2 cellular contexts compared by ENCODE assay signal in the genomic region with DNA sequence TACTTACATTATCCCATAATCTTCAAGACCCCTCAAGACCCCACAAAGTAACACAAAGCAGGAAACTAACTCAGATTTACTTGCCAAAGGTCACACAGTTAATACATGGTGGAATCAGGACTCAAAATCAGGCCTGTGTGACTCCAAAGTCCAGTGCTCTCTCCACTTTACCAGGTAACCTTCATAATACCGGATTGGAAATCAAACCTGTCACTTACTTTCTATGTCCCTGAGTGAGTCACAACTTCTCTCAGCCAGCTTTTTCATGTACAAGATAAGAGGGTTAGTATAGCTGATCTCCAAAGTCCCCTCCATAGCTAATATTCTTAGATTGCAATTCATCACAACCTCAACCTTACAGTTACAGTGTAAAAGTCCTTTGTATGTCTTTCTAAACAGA.
A peak's percentile ranks its signal among the peaks of the same experiment; 100 is the strongest.
TF ChIP-seq lines count a peak whose summit lies in the region.

No MANE protein-coding gene starts in this region.

TF ChIP-seq in GM12878, 131 proteins besides CTCF, POLR2A, EP300 and RAD21:
- TF ChIP-seq, protein P1, sequence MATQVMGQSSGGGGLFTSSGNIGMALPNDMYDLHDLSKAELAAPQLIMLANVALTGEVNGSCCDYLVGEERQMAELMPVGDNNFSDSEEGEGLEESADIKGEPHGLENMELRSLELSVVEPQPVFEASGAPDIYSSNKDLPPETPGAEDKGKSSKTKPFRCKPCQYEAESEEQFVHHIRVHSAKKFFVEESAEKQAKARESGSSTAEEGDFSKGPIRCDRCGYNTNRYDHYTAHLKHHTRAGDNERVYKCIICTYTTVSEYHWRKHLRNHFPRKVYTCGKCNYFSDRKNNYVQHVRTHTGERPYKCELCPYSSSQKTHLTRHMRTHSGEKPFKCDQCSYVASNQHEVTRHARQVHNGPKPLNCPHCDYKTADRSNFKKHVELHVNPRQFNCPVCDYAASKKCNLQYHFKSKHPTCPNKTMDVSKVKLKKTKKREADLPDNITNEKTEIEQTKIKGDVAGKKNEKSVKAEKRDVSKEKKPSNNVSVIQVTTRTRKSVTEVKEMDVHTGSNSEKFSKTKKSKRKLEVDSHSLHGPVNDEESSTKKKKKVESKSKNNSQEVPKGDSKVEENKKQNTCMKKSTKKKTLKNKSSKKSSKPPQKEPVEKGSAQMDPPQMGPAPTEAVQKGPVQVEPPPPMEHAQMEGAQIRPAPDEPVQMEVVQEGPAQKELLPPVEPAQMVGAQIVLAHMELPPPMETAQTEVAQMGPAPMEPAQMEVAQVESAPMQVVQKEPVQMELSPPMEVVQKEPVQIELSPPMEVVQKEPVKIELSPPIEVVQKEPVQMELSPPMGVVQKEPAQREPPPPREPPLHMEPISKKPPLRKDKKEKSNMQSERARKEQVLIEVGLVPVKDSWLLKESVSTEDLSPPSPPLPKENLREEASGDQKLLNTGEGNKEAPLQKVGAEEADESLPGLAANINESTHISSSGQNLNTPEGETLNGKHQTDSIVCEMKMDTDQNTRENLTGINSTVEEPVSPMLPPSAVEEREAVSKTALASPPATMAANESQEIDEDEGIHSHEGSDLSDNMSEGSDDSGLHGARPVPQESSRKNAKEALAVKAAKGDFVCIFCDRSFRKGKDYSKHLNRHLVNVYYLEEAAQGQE (IDR thresholded peaks at IDR 0.05; ENCODE audit: low read depth, low read length): no peak
- TF ChIP-seq TCF7 (IDR thresholded peaks at IDR 0.05; ENCODE audit: borderline replicate concordance) (no peak), SPI1 (IDR thresholded peaks at IDR 0.05; ENCODE audit: borderline replicate concordance, insufficient read depth, low read depth, low read length) (no peak), ZNF24 (IDR thresholded peaks at IDR 0.05) (no peak), DPF2 (IDR thresholded peaks at IDR 0.05) (no peak), RFX5 (IDR thresholded peaks at IDR 0.05; ENCODE audit: low read depth, low read length) (no peak), SIX5 (IDR thresholded peaks at IDR 0.05; ENCODE audit: low read depth, low read length, severe bottlenecking) (no peak), NFXL1 (IDR thresholded peaks at IDR 0.05; ENCODE audit: borderline replicate concordance) (no peak), POU2F2 (IDR thresholded peaks at IDR 0.05; ENCODE audit: borderline replicate concordance, low read depth, low read length) (no peak), NBN (IDR thresholded peaks at IDR 0.05) (no peak), ZNF384 (IDR thresholded peaks at IDR 0.05; ENCODE audit: borderline replicate concordance, low read depth, low read length) (no peak), SUPT20H (IDR thresholded peaks at IDR 0.05; ENCODE audit: borderline replicate concordance, control insufficient read depth, low read depth, low read length) (no peak)
TF ChIP-seq in GM12878: peak in this region for 0.

TF ChIP-seq in HepG2, 621 proteins besides CTCF, POLR2A, EP300 and RAD21:
- TF ChIP-seq HNF4A (CRISPR knock-in tag; IDR thresholded peaks at IDR 0.05) (peak; percentile 20; the same call in 1 of the 2 replicates), SRY (CRISPR knock-in tag; IDR thresholded peaks at IDR 0.05) (no peak)
- TF ChIP-seq, protein P2, sequence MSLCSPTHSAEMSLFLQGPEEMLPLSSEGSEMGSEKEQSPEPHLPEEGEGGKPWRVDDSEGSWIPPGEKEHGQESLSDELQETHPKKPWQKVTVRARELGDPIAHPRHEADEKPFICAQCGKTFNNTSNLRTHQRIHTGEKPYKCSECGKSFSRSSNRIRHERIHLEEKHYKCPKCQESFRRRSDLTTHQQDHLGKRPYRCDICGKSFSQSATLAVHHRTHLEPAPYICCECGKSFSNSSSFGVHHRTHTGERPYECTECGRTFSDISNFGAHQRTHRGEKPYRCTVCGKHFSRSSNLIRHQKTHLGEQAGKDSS (CRISPR knock-in tag; IDR thresholded peaks at IDR 0.05; ENCODE audit: borderline replicate concordance, low read depth): peak; percentile 89
